17 cellular contexts compared by ENCODE assay signal in genomic region chr7:111043533-111043932, GRCh38. TPM values are rescaled to one million over a fixed set of nuclear protein-coding genes. Genes with fewer than 3 reads are reported as not detected.
DNase-seq lines count a peak whose midpoint lies in the region; ATAC-seq and TF ChIP-seq lines count a peak whose summit lies in the region.
"Had no signal": no experiment of that assay in that cellular context is flagged by ENCODE, and none has a peak within 500 bp of the region (broad histone marks: within the 10 kb centered on the region; RNA-seq: fewer than 3 reads in every experiment).

No MANE protein-coding gene starts in this region.

- DNase-seq in osteocyte (ENCODE audit: extremely low spot score, unreplicated experiment) (no peak), GM20000 (ENCODE audit: low spot score) (no peak), substantia nigra (lab: John Stamatoyannopoulos, UW) (no peak)
- no peak for DNase-seq in activated T-cell treated with anti-CD3 and anti-CD28 coated beads, Interleukin-2, amount 50 U/mL, for 24 hours
- DNase-seq: activated naive CD4-positive, alpha-beta T cell treated with anti-CD3 and anti-CD28 coated beads, Interleukin-2, amount 10 ng/mL, durations not matched to agents 7 days and 5 days; Calu3; central memory CD4-positive, alpha-beta T cell; GM23248; MM.1S; upper lobe of right lung; WERI-Rb-1 had no signal

- no peaks in the 10 kb centered on the region for H3K4me1 Mint-ChIP-seq in osteocyte (ENCODE audit: unreplicated experiment)
- H3K4me1 Mint-ChIP-seq in activated T-cell treated with anti-CD3 and anti-CD28 coated beads, Interleukin-2, amount 50 U/mL, for 24 hours (ENCODE audit: low read depth) = peaks cover 16% of the 10 kb centered on the region

- H3K4me3 Mint-ChIP-seq in osteocyte (ENCODE audit: unreplicated experiment) = no peak overlapping the region
- no peak overlapping the region for H3K4me3 Mint-ChIP-seq in activated T-cell treated with anti-CD3 and anti-CD28 coated beads, Interleukin-2, amount 50 U/mL, for 24 hours
- H3K4me3 Mint-ChIP-seq: activated naive CD4-positive, alpha-beta T cell treated with anti-CD3 and anti-CD28 coated beads, Interleukin-2, amount 10 ng/mL, durations not matched to agents 7 days and 5 days had no signal

- H3K36me3 Mint-ChIP-seq in osteocyte (ENCODE audit: unreplicated experiment) = no peaks in the 10 kb centered on the region
- no peaks in the 10 kb centered on the region for H3K36me3 Mint-ChIP-seq in activated T-cell treated with anti-CD3 and anti-CD28 coated beads, Interleukin-2, amount 50 U/mL, for 24 hours (ENCODE audit: low read depth)

- TF ChIP-seq CTCF in osteocyte (IDR thresholded peaks at IDR 0.05) (no peak), GM20000 (IDR thresholded peaks at IDR 0.05; ENCODE audit: extremely low read depth, missing control alignments) (no peak)

- H3K27ac Mint-ChIP-seq in osteocyte (ENCODE audit: unreplicated experiment) = no peak overlapping the region
- H3K27ac Mint-ChIP-seq in activated T-cell treated with anti-CD3 and anti-CD28 coated beads, Interleukin-2, amount 50 U/mL, for 24 hours = no peak overlapping the region
- H3K27ac Mint-ChIP-seq: activated naive CD4-positive, alpha-beta T cell treated with anti-CD3 and anti-CD28 coated beads, Interleukin-2, amount 10 ng/mL, durations not matched to agents 7 days and 5 days; progenitor cell of endocrine pancreas had no signal

- no peaks in the 10 kb centered on the region for H3K9me3 Mint-ChIP-seq in osteocyte (ENCODE audit: unreplicated experiment)
- H3K9me3 Mint-ChIP-seq in activated T-cell treated with anti-CD3 and anti-CD28 coated beads, Interleukin-2, amount 50 U/mL, for 24 hours = no peaks in the 10 kb centered on the region

- no peaks in the 10 kb centered on the region for H3K27me3 Mint-ChIP-seq in osteocyte (ENCODE audit: unreplicated experiment)
- H3K27me3 Mint-ChIP-seq in activated T-cell treated with anti-CD3 and anti-CD28 coated beads, Interleukin-2, amount 50 U/mL, for 24 hours = no peaks in the 10 kb centered on the region
- H3K27me3 Mint-ChIP-seq: activated naive CD4-positive, alpha-beta T cell treated with anti-CD3 and anti-CD28 coated beads, Interleukin-2, amount 10 ng/mL, durations not matched to agents 7 days and 5 days; progenitor cell of endocrine pancreas had no signal

- no peak overlapping the region for H3K27ac ChIP-seq in substantia nigra (ENCODE audit: low read depth, low read length, poor library complexity, severe bottlenecking)
- H3K27ac ChIP-seq: GM23248, upper lobe of right lung, WERI-Rb-1 had no signal

- ATAC-seq in GM18499 (IDR thresholded peaks at IDR 0.05; ENCODE audit: insufficient read depth, unreplicated experiment) = peak; percentile 76
- peak; percentile 81 for ATAC-seq in GM19372 (IDR thresholded peaks at IDR 0.05; ENCODE audit: low read depth, unreplicated experiment)
- peak; percentile 80 for ATAC-seq in HG02678 (IDR thresholded peaks at IDR 0.05; ENCODE audit: unreplicated experiment)
- ATAC-seq in HG03432 (IDR thresholded peaks at IDR 0.05; ENCODE audit: unreplicated experiment) = peak; percentile 96
- ATAC-seq: upper lobe of right lung had no signal

RNA-seq across cellular contexts. Expression of gene LRRN3, which starts 47.4 kb away (rescaled TPM):
- 0.55 and 0.56 TPM in 2 replicates for total RNA-seq in osteocyte
- total RNA-seq: Calu3, HT1080 had no signal
